Comparison of ENCODE assay signal across 8 cellular contexts in genomic region chrX:3881259-3881889, GRCh38.
DNase-seq lines count a peak whose midpoint lies in the region; ATAC-seq, FAIRE-seq and TF ChIP-seq lines count a peak whose summit lies in the region.
"Not testable (repeated sequence)": the region's sequence is repeated elsewhere in the genome, so short reads cannot be mapped to it uniquely, and the experiment has no call there.

No MANE protein-coding gene starts in this region.

- FAIRE-seq in GM12878 (lab: Jason Lieb, UNC), result not testable (repeated sequence)

- TF ChIP-seq POLR2A in GM12878 (IDR thresholded peaks at IDR 0.05; ENCODE audit: low read depth, low read length), result not testable (repeated sequence)

- not testable (repeated sequence) for H3K9ac ChIP-seq in GM12878 (ENCODE audit: control insufficient read depth, insufficient read depth, low read length)

- H3K27me3 ChIP-seq in GM12878 (replicated peaks in 1 of 2; ENCODE audit: control insufficient read depth in 2 of 2, insufficient read depth in 2 of 2, low read length in 1 of 2), result not testable (repeated sequence)

- not testable (repeated sequence) for TF ChIP-seq CTCF in GM12878 (IDR thresholded peaks at IDR 0.05 in 2 of 3, conservative IDR thresholded peaks at IDR 0.05 in 1 of 3; ENCODE audit: control insufficient read depth in 2 of 3, extremely low read depth in 1 of 3, insufficient read depth in 1 of 3, low read depth in 3 of 3, low read length in 3 of 3); mucosa of descending colon (IDR thresholded peaks at IDR 0.05)

- ATAC-seq in GM18517 (IDR thresholded peaks at IDR 0.05; ENCODE audit: unreplicated experiment), result peak; percentile 29
- peak; percentile 36 for ATAC-seq in GM19397 (IDR thresholded peaks at IDR 0.05; ENCODE audit: unreplicated experiment)
- peak; percentile 48 for ATAC-seq in GM21717 (IDR thresholded peaks at IDR 0.05; ENCODE audit: unreplicated experiment)
- peak; percentile 48 for ATAC-seq in HG02852 (IDR thresholded peaks at IDR 0.05; ENCODE audit: unreplicated experiment)
- ATAC-seq in HG03108 (IDR thresholded peaks at IDR 0.05; ENCODE audit: unreplicated experiment), result peak; percentile 45
- ATAC-seq in HG03521 (IDR thresholded peaks at IDR 0.05; ENCODE audit: unreplicated experiment), result peak; percentile 36
- ATAC-seq in GM12878, result peak; percentile 63
- ATAC-seq in mucosa of descending colon, result peak; percentile 77

- H3K4me3 ChIP-seq in GM12878, mucosa of descending colon: not testable (repeated sequence)

- BruUV-seq in GM12878 (replicated peaks; lab: Mats Ljungman, UMichigan), result not testable (repeated sequence)

- intact Hi-C loops in GM12878 (cut with micrococcal nuclease; ENCODE audit: unreplicated experiment); mucosa of descending colon (cut with DNase I, micrococcal nuclease): not testable (repeated sequence)

- not testable (repeated sequence) for DNase-seq in GM12878 (ENCODE audit: low read depth, low spot score); mucosa of descending colon

- POLR2A ChIA-PET in GM12878 (lab: Charles Lee), result not testable (repeated sequence)

- CTCF ChIA-PET in GM12878 (lab: Yijun Ruan, JAX), result not testable (repeated sequence)

- not testable (repeated sequence) for H3K79me2 ChIP-seq in GM12878 (ENCODE audit: control insufficient read depth, insufficient read depth, low read length)

- TF ChIP-seq EP300 in GM12878 (IDR thresholded peaks at IDR 0.05; ENCODE audit: borderline replicate concordance in 1 of 2, control insufficient read depth in 1 of 2, low read depth in 2 of 2, low read length in 2 of 2), result not testable (repeated sequence)

- H3K27ac ChIP-seq in GM12878 (ENCODE audit: control insufficient read depth, insufficient read depth), result not testable (repeated sequence)

- in situ Hi-C loops in GM12878 (cut with MboI), result not testable (repeated sequence)

- H4K20me1 ChIP-seq in GM12878 (ENCODE audit: control insufficient read depth, insufficient read depth), result not testable (repeated sequence)

- SMC1A ChIA-PET in GM12878 (lab: Charles Lee; ENCODE audit: uncharacterized antibody, unreplicated experiment), result not testable (repeated sequence)

- H3K4me2 ChIP-seq in GM12878 (ENCODE audit: control insufficient read depth, insufficient read depth), result not testable (repeated sequence)

- H3K4me1 ChIP-seq in GM12878 (ENCODE audit: control insufficient read depth, insufficient read depth, low read length); mucosa of descending colon (ENCODE audit: low read depth): not testable (repeated sequence)

- H2AFZ ChIP-seq in GM12878 (ENCODE audit: control insufficient read depth, low read depth, low read length), result not testable (repeated sequence)

- TF ChIP-seq RAD21 in GM12878 (IDR thresholded peaks at IDR 0.05; ENCODE audit: insufficient read depth, low read depth, low read length), result not testable (repeated sequence)

- not testable (repeated sequence) for H3K36me3 ChIP-seq in GM12878 (ENCODE audit: control insufficient read depth in 2 of 2, insufficient read depth in 2 of 2, low read length in 1 of 2); mucosa of descending colon (ENCODE audit: low read depth)

- WGBS in GM12878 (ENCODE audit: insufficient coverage, insufficient replicate concordance, low lambda C conversion rate, missing lambda C conversion rate), result no CpG with 5 or more reads among the region's 61 CpGs

- not testable (repeated sequence) for H3K9me3 ChIP-seq in GM12878 (replicated peaks; ENCODE audit: control insufficient read depth, insufficient read depth, low read length); mucosa of descending colon

- RAD21 ChIA-PET in GM12878 (lab: Charles Lee; ENCODE audit: unreplicated experiment), result not testable (repeated sequence)
